In the genomic region with DNA sequence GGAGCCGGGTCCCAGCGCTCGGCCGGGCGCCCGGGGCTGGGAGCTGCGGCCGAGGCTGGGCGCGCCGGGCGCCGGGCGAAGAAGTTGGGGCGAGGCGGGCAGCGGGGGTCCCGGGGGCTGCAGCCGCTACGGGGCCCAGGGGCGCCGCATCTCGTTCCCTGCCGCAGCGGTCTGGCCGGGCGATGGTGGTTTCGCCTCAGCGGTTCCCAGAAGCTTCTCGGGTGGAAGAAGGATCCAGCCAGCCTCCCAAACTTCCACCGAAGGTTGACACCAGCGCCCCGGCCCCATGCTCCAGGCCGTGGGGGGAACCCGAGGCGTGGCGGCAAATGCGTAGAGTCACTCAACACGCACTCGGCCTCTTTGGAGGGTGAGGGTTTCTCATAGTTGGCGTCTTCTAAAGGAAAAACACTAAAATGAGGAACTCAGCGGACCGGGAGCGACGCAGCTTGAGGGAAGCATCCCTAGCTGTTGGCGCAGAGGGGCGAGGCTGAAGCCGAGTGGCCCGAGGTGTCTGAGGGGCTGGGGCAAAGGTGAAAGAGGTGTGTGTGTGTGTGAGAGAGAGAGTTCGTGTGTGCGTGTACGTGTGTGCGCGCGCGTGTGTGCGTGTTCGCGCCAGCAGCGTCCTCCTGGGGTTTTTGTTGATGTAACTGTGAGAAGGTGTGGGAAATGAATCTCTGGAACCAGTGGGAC, we compare ENCODE assay signal across 7 cellular contexts. TPM values are rescaled to one million over a fixed set of nuclear protein-coding genes. Genes with fewer than 3 reads are reported as not detected.
DNase-seq lines count a peak whose midpoint lies in the region; TF ChIP-seq lines count a peak whose summit lies in the region.

No MANE protein-coding gene starts in this region.

- TF ChIP-seq CTCF in GM12864 (IDR thresholded peaks at IDR 0.05; ENCODE audit: low read depth, low read length, missing control alignments) (no peak), LNCaP clone FGC (IDR thresholded peaks at IDR 0.05; ENCODE audit: control insufficient read depth, extremely low read depth, insufficient read depth) (no peak), brain microvascular endothelial cell (IDR thresholded peaks at IDR 0.05; ENCODE audit: low read depth, low read length, missing control alignments) (no peak)

- H3K4me1 ChIP-seq in subcutaneous abdominal adipose tissue (ENCODE audit: control insufficient read depth in 5 of 5, insufficient read depth in 5 of 5, low read length in 5 of 5): peaks cover 0 to 24% (median 19%) of the 10 kb centered on the region in 5 donors

- peak overlapping the region; percentile 51 for H3K4me3 ChIP-seq in GM12864 (ENCODE audit: low read depth, low read length)
- peak overlapping the region; percentile 69 for H3K4me3 ChIP-seq in LNCaP clone FGC (ENCODE audit: low read depth, low read length)
- H3K4me3 ChIP-seq in brain microvascular endothelial cell (ENCODE audit: low read depth, low read length): peak overlapping the region; percentile 81
- peak overlapping the region; percentile 63 to 82 (median 69) for H3K4me3 ChIP-seq in subcutaneous abdominal adipose tissue (ENCODE audit: low read depth in 1 of 5, low read length in 5 of 5)

- peak overlapping the region in 4 of 5 donors; percentile 15 to 66 (median 38) for H3K9ac ChIP-seq in subcutaneous abdominal adipose tissue (ENCODE audit: low read length in 5 of 5)

- in situ Hi-C loops in brain microvascular endothelial cell (cut with HindIII; ENCODE audit: low pct_ligation_motif_present, low sequenced_read_pairs): no loop called here

- no peak for DNase-seq in GM12864 (ENCODE audit: low read depth)
- DNase-seq in LNCaP clone FGC (ENCODE audit: low read depth): no peak
- no peak for DNase-seq in brain microvascular endothelial cell
- DNase-seq in kidney tubule cell (ENCODE audit: low spot score): peak; percentile 9
- no peak for DNase-seq in HuH-7 (ENCODE audit: low spot score)
- DNase-seq in mucosa of gallbladder (ENCODE audit: low spot score): no peak

- H3K36me3 ChIP-seq in brain microvascular endothelial cell (replicated peaks) (no peaks in the 10 kb centered on the region), subcutaneous abdominal adipose tissue (ENCODE audit: control insufficient read depth in 5 of 5, insufficient read depth in 5 of 5, low read length in 5 of 5) (peaks cover 0 to 4% (median 0%) of the 10 kb centered on the region in 5 donors)

- H3K27me3 ChIP-seq in brain microvascular endothelial cell (replicated peaks) (no peaks in the 10 kb centered on the region), subcutaneous abdominal adipose tissue (ENCODE audit: control insufficient read depth in 5 of 5, insufficient read depth in 4 of 5, low read length in 5 of 5) (peaks cover 0 to 14% (median 10%) of the 10 kb centered on the region in 5 donors)

- H3K27ac ChIP-seq in brain microvascular endothelial cell (no peak overlapping the region), subcutaneous abdominal adipose tissue (ENCODE audit: low read depth, low read length) (peak overlapping the region; percentile 60)

- H3K9me3 ChIP-seq in subcutaneous abdominal adipose tissue (ENCODE audit: control insufficient read depth in 5 of 5, low read length in 5 of 5): no peaks in the 10 kb centered on the region

RNA-seq across cellular contexts. Expression of a gene that starts 0.9 kb away (rescaled TPM):
- total RNA-seq in mucosa of gallbladder: 20.5 TPM
